In the genomic region with DNA sequence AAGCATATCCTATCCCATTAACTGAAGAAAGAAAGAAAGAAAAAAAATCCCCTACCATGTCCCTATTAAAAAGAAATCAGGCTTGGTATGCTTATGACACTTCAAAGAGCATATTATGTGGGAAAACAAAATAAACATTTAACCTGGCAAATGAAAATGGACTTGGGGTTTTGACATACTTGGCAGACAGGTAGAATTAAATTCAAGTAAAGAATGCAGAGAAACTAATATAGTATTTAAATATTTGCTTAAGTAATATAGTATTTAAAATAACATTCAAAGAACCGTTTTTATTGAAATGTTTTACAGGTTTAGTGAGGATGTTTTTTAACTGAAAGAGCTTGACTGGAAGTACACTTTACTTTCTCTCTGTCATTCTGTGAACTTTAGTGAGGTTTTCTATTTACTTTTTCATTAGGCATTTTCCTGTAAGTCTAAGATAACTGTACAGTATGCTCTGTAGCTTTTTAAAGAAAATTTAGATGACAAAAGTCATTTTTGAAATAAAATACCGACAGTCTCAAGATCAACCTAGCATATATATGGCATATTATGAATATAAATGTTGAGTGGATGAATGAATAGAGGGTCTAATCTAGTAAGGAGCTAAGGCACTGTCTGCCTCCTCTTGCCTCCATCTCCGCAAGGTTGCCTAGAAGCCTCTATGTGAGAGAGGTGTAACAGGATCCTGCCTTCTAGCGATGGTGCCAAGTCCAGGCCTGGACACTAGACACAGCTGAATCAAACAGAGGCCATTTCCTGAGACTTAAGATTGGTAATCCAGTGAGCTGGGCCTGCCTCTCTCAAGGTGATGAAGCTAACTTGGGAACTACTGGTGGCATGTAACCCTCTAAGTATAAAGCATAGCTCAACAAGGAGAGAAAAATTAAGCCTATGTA, we compare ENCODE assay signal across 31 cellular contexts.
"Had no signal": no experiment of that assay in that cellular context is flagged by ENCODE, and none has a peak within 500 bp of the region (broad histone marks: within the 10 kb centered on the region; RNA-seq: fewer than 3 reads in every experiment).

No MANE protein-coding gene starts in this region.

- H3K4me3 Mint-ChIP-seq: activated CD4-positive, alpha-beta T cell treated with anti-CD3 and anti-CD28 coated beads, Interleukin-2, amount 10 ng/mL, durations not matched to agents 7 days and 5 days; activated CD8-positive, alpha-beta T cell treated with anti-CD3 and anti-CD28 coated beads for 36 hours; activated naive CD8-positive, alpha-beta T cell; activated T-cell treated with anti-CD3 and anti-CD28 coated beads, Interleukin-2, amount 50 U/mL, for 4 hours; activated T-helper 17 cell treated with anti-CD3 and anti-CD28 coated beads, Interleukin-2, amount 50 U/mL, for 72 hours; effector memory CD8-positive, alpha-beta T cell; WTC11 had no signal

- H3K27me3 Mint-ChIP-seq: activated CD4-positive, alpha-beta T cell treated with anti-CD3 and anti-CD28 coated beads, Interleukin-2, amount 10 ng/mL, durations not matched to agents 7 days and 5 days; activated CD8-positive, alpha-beta T cell treated with anti-CD3 and anti-CD28 coated beads for 36 hours; activated naive CD8-positive, alpha-beta T cell; activated T-helper 17 cell treated with anti-CD3 and anti-CD28 coated beads, Interleukin-2, amount 50 U/mL, for 72 hours; effector memory CD8-positive, alpha-beta T cell had no signal

- DNase-seq: activated CD4-positive, alpha-beta T cell treated with anti-CD3 and anti-CD28 coated beads for 1 hour; activated CD4-positive, alpha-beta T cell treated with anti-CD3 and anti-CD28 coated beads for 4 hours; activated CD4-positive, alpha-beta T cell treated with anti-CD3 and anti-CD28 coated beads, Interleukin-2, amount 10 ng/mL, durations not matched to agents 7 days and 5 days; activated CD4-positive, alpha-beta T cell treated with anti-CD3 and anti-CD28 coated beads, Interleukin-2, amount 50 U/mL, for 4 hours; activated CD8-positive, alpha-beta memory T cell treated with anti-CD3 and anti-CD28 coated beads for 24 hours; activated CD8-positive, alpha-beta T cell treated with anti-CD3 and anti-CD28 coated beads for 36 hours; activated effector memory CD4-positive, alpha-beta T cell treated with Interleukin-2 at 50 U/mL for 16 hours; activated gamma-delta T cell treated with Interleukin-2 at 50 U/mL for 16 hours; activated naive CD4-positive, alpha-beta T cell treated with anti-CD3 and anti-CD28 coated beads, Interleukin-2, amount 50 U/mL, for 16 hours; activated naive CD4-positive, alpha-beta T cell treated with Interleukin-2 at 50 U/mL for 16 hours; activated T-cell treated with anti-CD3 and anti-CD28 coated beads, Interleukin-2, amount 50 U/mL, for 4 hours; amniotic stem cell; anterior cingulate cortex; brain microvascular endothelial cell; caudate nucleus; cortex of kidney; dermis blood vessel endothelial cell; effector CD4-positive, alpha-beta T cell; effector memory CD8-positive, alpha-beta T cell; erythroblast; foreskin keratinocyte; gastrocnemius medialis; glutamatergic neuron; heart left ventricle; T-helper 2 cell had no signal

- H3K4me1 ChIP-seq: esophagus muscularis mucosa, foreskin keratinocyte, gastrocnemius medialis, heart left ventricle had no signal

- H3K27ac ChIP-seq: brain microvascular endothelial cell, esophagus muscularis mucosa, foreskin keratinocyte, gastrocnemius medialis, heart left ventricle had no signal

- ATAC-seq: activated CD8-positive, alpha-beta T cell treated with anti-CD3 and anti-CD28 coated beads for 36 hours; activated T-cell treated with anti-CD3 and anti-CD28 coated beads, Interleukin-2, amount 50 U/mL, for 4 hours; activated T-helper 17 cell treated with anti-CD3 and anti-CD28 coated beads, Interleukin-2, amount 50 U/mL, for 72 hours; effector memory CD8-positive, alpha-beta T cell; foreskin keratinocyte; gastrocnemius medialis; heart left ventricle; WTC11 had no signal

- H3K9me3 ChIP-seq: esophagus muscularis mucosa, gastrocnemius medialis, heart left ventricle had no signal

- H3K4me3 ChIP-seq: esophagus muscularis mucosa, gastrocnemius medialis, heart left ventricle had no signal

- H3K36me3 ChIP-seq: brain microvascular endothelial cell, esophagus muscularis mucosa, gastrocnemius medialis, heart left ventricle had no signal

- H3K27ac Mint-ChIP-seq: activated CD4-positive, alpha-beta T cell treated with anti-CD3 and anti-CD28 coated beads, Interleukin-2, amount 10 ng/mL, durations not matched to agents 7 days and 5 days; activated CD8-positive, alpha-beta T cell treated with anti-CD3 and anti-CD28 coated beads for 36 hours; activated naive CD8-positive, alpha-beta T cell; activated T-helper 17 cell treated with anti-CD3 and anti-CD28 coated beads, Interleukin-2, amount 50 U/mL, for 72 hours; WTC11 had no signal

- H3K27me3 ChIP-seq: brain microvascular endothelial cell, esophagus muscularis mucosa, foreskin keratinocyte, gastrocnemius medialis, heart left ventricle had no signal

- FAIRE-seq: astrocyte, colon had no signal

- H3K9me3 Mint-ChIP-seq: activated CD8-positive, alpha-beta T cell treated with anti-CD3 and anti-CD28 coated beads for 36 hours; activated T-cell treated with anti-CD3 and anti-CD28 coated beads, Interleukin-2, amount 50 U/mL, for 4 hours; activated T-helper 17 cell treated with anti-CD3 and anti-CD28 coated beads, Interleukin-2, amount 50 U/mL, for 72 hours; effector memory CD8-positive, alpha-beta T cell; WTC11 had no signal

- H3K36me3 Mint-ChIP-seq: WTC11 had no signal
